1 cellular context compared by ENCODE assay signal in the genomic region with DNA sequence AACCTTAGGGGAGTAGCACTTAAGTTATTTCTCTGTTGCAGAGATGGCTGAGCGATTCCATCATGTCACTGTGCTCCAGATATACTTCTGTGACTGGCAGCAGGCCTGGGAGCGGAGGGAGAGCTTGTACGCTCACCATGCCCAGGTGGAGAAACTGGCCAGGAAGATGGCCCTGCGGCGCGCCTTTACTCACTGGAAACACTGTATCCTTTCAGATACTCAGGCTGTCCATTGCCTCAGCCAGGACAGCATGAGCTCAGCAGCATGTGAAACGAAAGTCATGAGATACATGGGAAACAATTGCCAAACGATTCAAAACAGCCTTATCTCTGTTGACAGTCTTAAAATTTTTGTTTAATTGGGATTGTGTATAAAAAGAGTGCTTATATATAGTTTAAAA.
TF ChIP-seq lines count a peak whose summit lies in the region.

No MANE protein-coding gene starts in this region.

TF ChIP-seq in HEK293T, 16 proteins besides CTCF, POLR2A, EP300 and RAD21 (continued from another document):
- TF ChIP-seq, protein P1, sequence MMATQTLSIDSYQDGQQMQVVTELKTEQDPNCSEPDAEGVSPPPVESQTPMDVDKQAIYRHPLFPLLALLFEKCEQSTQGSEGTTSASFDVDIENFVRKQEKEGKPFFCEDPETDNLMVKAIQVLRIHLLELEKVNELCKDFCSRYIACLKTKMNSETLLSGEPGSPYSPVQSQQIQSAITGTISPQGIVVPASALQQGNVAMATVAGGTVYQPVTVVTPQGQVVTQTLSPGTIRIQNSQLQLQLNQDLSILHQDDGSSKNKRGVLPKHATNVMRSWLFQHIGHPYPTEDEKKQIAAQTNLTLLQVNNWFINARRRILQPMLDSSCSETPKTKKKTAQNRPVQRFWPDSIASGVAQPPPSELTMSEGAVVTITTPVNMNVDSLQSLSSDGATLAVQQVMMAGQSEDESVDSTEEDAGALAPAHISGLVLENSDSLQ (IDR thresholded peaks at IDR 0.05) = no peak
- no peak for TF ChIP-seq ZNF384 (IDR thresholded peaks at IDR 0.05)
- TF ChIP-seq LEF1 (IDR thresholded peaks at IDR 0.05; ENCODE audit: borderline replicate concordance) = no peak
- TF ChIP-seq SUZ12 (IDR thresholded peaks at IDR 0.05) = no peak
- TF ChIP-seq ELF4 (IDR thresholded peaks at IDR 0.05) = no peak
- TF ChIP-seq CTBP1 (IDR thresholded peaks at IDR 0.05; ENCODE audit: borderline replicate concordance) = no peak
- TF ChIP-seq SP1 (IDR thresholded peaks at IDR 0.05) = no peak
- TF ChIP-seq NFRKB (IDR thresholded peaks at IDR 0.05) = no peak
- TF ChIP-seq L3MBTL2 (conservative IDR thresholded peaks at IDR 0.05) = no peak
- TF ChIP-seq FOXK2 (IDR thresholded peaks at IDR 0.05) = no peak
- TF ChIP-seq FOXA1 (IDR thresholded peaks at IDR 0.05) = no peak
